8 cellular contexts compared by ENCODE assay signal in the genomic region with DNA sequence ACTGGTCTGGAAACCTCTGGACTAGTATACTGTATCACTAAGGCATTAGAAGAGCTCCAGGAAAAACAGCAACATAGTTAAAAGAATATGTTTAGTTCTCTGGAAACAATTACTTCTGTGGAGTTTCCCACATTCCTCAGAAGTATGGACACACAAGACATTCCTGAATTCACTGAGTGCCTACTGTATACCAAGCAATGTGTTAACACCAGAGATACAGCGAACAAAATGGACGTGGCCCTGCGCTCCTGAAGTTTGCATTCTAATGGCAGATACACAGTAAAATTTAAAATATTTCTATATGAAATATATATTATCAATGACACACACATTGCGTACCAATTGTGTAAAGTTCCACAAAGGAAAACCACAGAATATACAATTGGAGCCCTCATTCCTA. TPM values are rescaled to one million over a fixed set of nuclear protein-coding genes. Genes with fewer than 3 reads are reported as not detected.
A peak's percentile ranks its signal among the peaks of the same experiment; 100 is the strongest.
DNase-seq lines count a peak whose midpoint lies in the region; ATAC-seq, FAIRE-seq and TF ChIP-seq lines count a peak whose summit lies in the region.

No MANE protein-coding gene starts in this region.

- H3K4me2 ChIP-seq in keratinocyte (ENCODE audit: control insufficient read depth, extremely low read depth, insufficient read depth, low read depth, low read length): peak overlapping the region; percentile 98

- H3K27me3 Mint-ChIP-seq in activated CD4-positive, alpha-beta T cell treated with anti-CD3 and anti-CD28 coated beads, Interleukin-2, amount 10 ng/mL, durations not matched to agents 24 days and 14 days: no peaks in the 10 kb centered on the region
- no peaks in the 10 kb centered on the region for H3K27me3 Mint-ChIP-seq in activated naive CD8-positive, alpha-beta T cell

- H3K27me3 ChIP-seq in keratinocyte (ENCODE audit: control insufficient read depth, extremely low read depth, insufficient read depth, low read length): no peaks in the 10 kb centered on the region

- no peaks in the 10 kb centered on the region for H3K9me1 ChIP-seq in keratinocyte (ENCODE audit: control insufficient read depth, extremely low read depth, insufficient read depth, low read length)

- peak overlapping the region; percentile 78 to 90 (median 90) for H3K4me3 ChIP-seq in keratinocyte (ENCODE audit: control insufficient read depth in 2 of 3, extremely low read depth in 1 of 3, insufficient read depth in 2 of 3, low read depth in 1 of 3, low read length in 3 of 3)

- no peaks in the 10 kb centered on the region for H4K20me1 ChIP-seq in keratinocyte (ENCODE audit: control insufficient read depth, extremely low read depth, insufficient read depth, low read length)

- intact Hi-C loops in activated CD4-positive, alpha-beta T cell treated with anti-CD3 and anti-CD28 coated beads, Interleukin-2, amount 10 ng/mL, durations not matched to agents 24 days and 14 days (cut with micrococcal nuclease): loop anchor here (1.0 to 5.0 kb wide), 4 partner anchors 101 to 646 kb away; a partner anchor contains a TSS

- peak overlapping the region; percentile 98 for H3K4me3 Mint-ChIP-seq in activated CD4-positive, alpha-beta T cell treated with anti-CD3 and anti-CD28 coated beads, Interleukin-2, amount 10 ng/mL, durations not matched to agents 24 days and 14 days
- peak overlapping the region; percentile 94 for H3K4me3 Mint-ChIP-seq in activated naive CD8-positive, alpha-beta T cell

- peak overlapping the region; percentile 91 for H3K27ac Mint-ChIP-seq in activated CD4-positive, alpha-beta T cell treated with anti-CD3 and anti-CD28 coated beads, Interleukin-2, amount 10 ng/mL, durations not matched to agents 24 days and 14 days
- H3K27ac Mint-ChIP-seq in activated naive CD8-positive, alpha-beta T cell: peak overlapping the region; percentile 89

- peak overlapping the region; percentile 87 for H3K9ac ChIP-seq in keratinocyte (ENCODE audit: control insufficient read depth, extremely low read depth, insufficient read depth, low read length)

- peaks cover 7% of the 10 kb centered on the region for H3K79me2 ChIP-seq in keratinocyte (ENCODE audit: control insufficient read depth, insufficient read depth, low read length)

- TF ChIP-seq CTCF in keratinocyte (optimal IDR thresholded peaks at IDR 0.05 in 1 of 3, IDR thresholded peaks at IDR 0.05 in 1 of 3, conservative IDR thresholded peaks at IDR 0.05 in 1 of 3; ENCODE audit: extremely low read depth in 1 of 3, insufficient read depth in 2 of 3, low read length in 3 of 3): no peak

- dilution Hi-C loops in keratinocyte (cut with MboI; ENCODE audit: extremely low pct_ligation_motif_present, low sequenced_read_pairs): no loop called here

- FAIRE-seq in keratinocyte (lab: Jason Lieb, UNC): no peak

- no peak for ATAC-seq in GM19397 (IDR thresholded peaks at IDR 0.05; ENCODE audit: unreplicated experiment)

- H3K4me1 Mint-ChIP-seq in activated CD4-positive, alpha-beta T cell treated with anti-CD3 and anti-CD28 coated beads, Interleukin-2, amount 10 ng/mL, durations not matched to agents 24 days and 14 days: peaks cover 21% of the 10 kb centered on the region
- H3K4me1 Mint-ChIP-seq in activated naive CD8-positive, alpha-beta T cell (ENCODE audit: low read depth): peaks cover 35% of the 10 kb centered on the region

- peaks cover 11% of the 10 kb centered on the region for H3K4me1 ChIP-seq in keratinocyte (ENCODE audit: control insufficient read depth, extremely low read depth, insufficient read depth, low read length)

- DNase-seq in activated CD4-positive, alpha-beta T cell treated with anti-CD3 and anti-CD28 coated beads, Interleukin-2, amount 10 ng/mL, durations not matched to agents 24 days and 14 days: no peak
- DNase-seq in activated CD4-positive, alpha-beta T cell treated with anti-CD3 and anti-CD28 coated beads for 1 hour: no peak
- DNase-seq in keratinocyte (ENCODE audit: low read depth, low spot score) (no peak), superior temporal gyrus (ENCODE audit: extremely low spot score) (peak; percentile 58), NCI-H1092 (lab: John Stamatoyannopoulos, UW) (no peak), globus pallidus (ENCODE audit: low spot score) (no peak)

- H3K36me3 ChIP-seq in keratinocyte (ENCODE audit: control insufficient read depth in 2 of 2, extremely low read depth in 1 of 2, insufficient read depth in 2 of 2, low read length in 2 of 2): peaks cover 9 to 14% of the 10 kb centered on the region in 2 experiments

- peak overlapping the region; percentile 86 for H2AFZ ChIP-seq in keratinocyte (ENCODE audit: control insufficient read depth, low read length)

- no peaks in the 10 kb centered on the region for H3K9me3 ChIP-seq in keratinocyte (ENCODE audit: control insufficient read depth, low read depth, low read length)

- H3K27ac ChIP-seq in keratinocyte (ENCODE audit: control insufficient read depth, insufficient read depth, low read length): peak overlapping the region; percentile 72

- H3K9me3 Mint-ChIP-seq in activated CD4-positive, alpha-beta T cell treated with anti-CD3 and anti-CD28 coated beads, Interleukin-2, amount 10 ng/mL, durations not matched to agents 24 days and 14 days: no peaks in the 10 kb centered on the region
- no peaks in the 10 kb centered on the region for H3K9me3 Mint-ChIP-seq in activated naive CD8-positive, alpha-beta T cell (ENCODE audit: low read depth)

- H3K36me3 Mint-ChIP-seq in activated CD4-positive, alpha-beta T cell treated with anti-CD3 and anti-CD28 coated beads, Interleukin-2, amount 10 ng/mL, durations not matched to agents 24 days and 14 days (ENCODE audit: low read depth): peaks cover 17% of the 10 kb centered on the region
- peaks cover 11% of the 10 kb centered on the region for H3K36me3 Mint-ChIP-seq in activated naive CD8-positive, alpha-beta T cell

RNA-seq across cellular contexts. Expression of a gene that starts 1.1 kb away (rescaled TPM):
- 16.4 and 17.2 TPM in 2 replicates for total RNA-seq in activated CD4-positive, alpha-beta T cell treated with anti-CD3 and anti-CD28 coated beads, Interleukin-2, amount 10 ng/mL, durations not matched to agents 24 days and 14 days
- 12.6 to 19.6 TPM (median 13.0 TPM) in 3 replicates for polyA plus RNA-seq in keratinocyte
- polyA plus RNA-seq in keratinocyte (2011; ENCODE audit: low read depth): 1.2 TPM
- 6.5 and 7.6 TPM in 2 replicates for polyA plus RNA-seq in keratinocyte (2011; cell fraction: cytosol; rRNA removed)
- 49.9 and 52.4 TPM in 2 replicates for polyA plus RNA-seq in keratinocyte (2011; cell fraction: nucleus; rRNA removed)
- 5.0 and 8.0 TPM in 2 replicates for polyA plus RNA-seq in keratinocyte (2012; ENCODE audit: low replicate concordance)
- 20.1 to 56.2 TPM (median 32.1 TPM) in 3 replicates for polyA minus RNA-seq in keratinocyte
- 5.9 TPM for polyA minus RNA-seq in keratinocyte (2011; cell fraction: cytosol; rRNA and poly(A)+ RNA removed)
- polyA minus RNA-seq in keratinocyte (2011; cell fraction: nucleus; rRNA and poly(A)+ RNA removed): 23.4 and 41.3 TPM in 2 replicates

RNA-seq across cellular contexts. Expression of a gene that starts 14.6 kb away (rescaled TPM):
- total RNA-seq in activated CD4-positive, alpha-beta T cell treated with anti-CD3 and anti-CD28 coated beads, Interleukin-2, amount 10 ng/mL, durations not matched to agents 24 days and 14 days: not detected in 2 replicates
- not detected in 3 replicates for polyA plus RNA-seq in keratinocyte
- not detected for polyA plus RNA-seq in keratinocyte (2011; ENCODE audit: low read depth)
- polyA plus RNA-seq in keratinocyte (2011; cell fraction: cytosol; rRNA removed): not detected in 2 replicates
- polyA plus RNA-seq in keratinocyte (2011; cell fraction: nucleus; rRNA removed): not detected in 2 replicates
- polyA plus RNA-seq in keratinocyte (2012; ENCODE audit: low replicate concordance): not detected in 2 replicates
- not detected in 3 replicates for polyA minus RNA-seq in keratinocyte
- polyA minus RNA-seq in keratinocyte (2011; cell fraction: cytosol; rRNA and poly(A)+ RNA removed): not detected
- not detected in 2 replicates for polyA minus RNA-seq in keratinocyte (2011; cell fraction: nucleus; rRNA and poly(A)+ RNA removed)

RNA-seq across cellular contexts. Expression of a gene that starts 50.3 kb away (rescaled TPM):
- 5.8 and 6.9 TPM in 2 replicates for total RNA-seq in activated CD4-positive, alpha-beta T cell treated with anti-CD3 and anti-CD28 coated beads, Interleukin-2, amount 10 ng/mL, durations not matched to agents 24 days and 14 days
- polyA plus RNA-seq in keratinocyte: 0.06 to 0.12 TPM (median 0.09 TPM) in 3 replicates
- polyA plus RNA-seq in keratinocyte (2011; ENCODE audit: low read depth): not detected
- 0.02 and 0.23 TPM in 2 replicates for polyA plus RNA-seq in keratinocyte (2011; cell fraction: cytosol; rRNA removed)
- 0.16 and 0.31 TPM in 2 replicates for polyA plus RNA-seq in keratinocyte (2011; cell fraction: nucleus; rRNA removed)
- polyA plus RNA-seq in keratinocyte (2012; ENCODE audit: low replicate concordance): 0.11 and 0.13 TPM in 2 replicates
- 0.16 TPM in 1 of 3 replicates, not detected in the others for polyA minus RNA-seq in keratinocyte
- not detected for polyA minus RNA-seq in keratinocyte (2011; cell fraction: cytosol; rRNA and poly(A)+ RNA removed)
- 0.39 TPM in 1 of 2 replicates, not detected in the other for polyA minus RNA-seq in keratinocyte (2011; cell fraction: nucleus; rRNA and poly(A)+ RNA removed)
